In the genomic region with DNA sequence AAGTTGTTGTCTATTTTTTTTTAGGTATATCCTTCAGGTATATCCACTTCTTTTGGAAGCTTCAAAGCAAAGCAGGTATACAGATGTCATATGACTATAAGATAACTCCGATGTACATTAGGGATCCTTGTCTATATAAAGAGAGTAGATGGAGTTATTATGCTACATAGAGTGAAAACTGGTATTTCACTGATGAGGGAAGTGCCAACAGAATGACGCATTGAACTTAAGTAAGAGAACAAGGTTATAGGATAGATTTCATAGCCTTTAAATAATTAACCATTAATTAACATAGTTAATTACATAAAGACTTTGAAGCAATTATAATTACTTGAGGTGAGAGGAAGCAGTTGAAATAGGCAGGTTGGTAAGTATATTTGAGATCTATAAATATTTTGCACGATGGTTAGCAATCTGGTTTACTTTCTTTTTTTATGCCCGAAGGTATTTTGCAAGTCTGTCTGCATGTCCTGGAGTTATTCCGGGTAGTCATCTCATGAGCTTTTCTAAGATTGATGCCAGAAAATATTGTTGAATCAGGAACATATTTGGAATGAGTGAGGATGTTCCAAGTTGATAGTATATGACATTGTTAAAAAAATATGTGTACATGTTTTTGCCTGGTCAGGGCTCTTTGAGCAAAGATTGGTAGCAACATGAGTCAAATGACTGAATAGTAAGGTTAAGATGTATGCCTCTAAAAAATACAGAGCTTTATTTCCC, we compare ENCODE assay signal across 18 cellular contexts.
DNase-seq lines count a peak whose midpoint lies in the region; ATAC-seq, FAIRE-seq and TF ChIP-seq lines count a peak whose summit lies in the region.
"Had no signal": no experiment of that assay in that cellular context is flagged by ENCODE, and none has a peak within 500 bp of the region (broad histone marks: within the 10 kb centered on the region; RNA-seq: fewer than 3 reads in every experiment).

No MANE protein-coding gene starts in this region.

- peaks cover 9% of the 10 kb centered on the region; the same call in 1 of the 2 replicates for H3K4me1 ChIP-seq in PC-3 (ENCODE audit: insufficient read depth, low read length)
- H3K4me1 ChIP-seq: gastroesophageal sphincter had no signal

- no peaks in the 10 kb centered on the region for H3K79me2 ChIP-seq in PC-3 (ENCODE audit: low read length)

- BruUV-seq in PC-3 (replicated peaks; lab: Mats Ljungman, UMichigan), result no TSS peak

- POLR2A ChIA-PET in PC-3 (lab: Charles Lee; ENCODE audit: unreplicated experiment), result no interaction called here

- TF ChIP-seq CTCF in PC-3 (conservative IDR thresholded peaks at IDR 0.05; ENCODE audit: low read depth, low read length) (no peak), omental fat pad (IDR thresholded peaks at IDR 0.05) (no peak)

- CTCF ChIA-PET in PC-3 (lab: Charles Lee), result no interaction called here

- peak overlapping the region; percentile 63 for H3K4me3 ChIP-seq in PC-3 (ENCODE audit: low read length)
- H3K4me3 ChIP-seq: gastroesophageal sphincter, skin epidermis had no signal

- no peaks in the 10 kb centered on the region for H3K9me3 ChIP-seq in PC-3 (ENCODE audit: low read length)
- H3K9me3 ChIP-seq: gastroesophageal sphincter had no signal

- no peak overlapping the region for H3K9ac ChIP-seq in PC-3 (ENCODE audit: low read length)

- FAIRE-seq in endometrium (lab: Jason Lieb, UNC), result peak; percentile 57
- FAIRE-seq: islet of Langerhans had no signal

- H3K27me3 ChIP-seq in PC-3 (ENCODE audit: low read length), result no peaks in the 10 kb centered on the region
- H3K27me3 ChIP-seq: gastroesophageal sphincter had no signal

- H3F3A ChIP-seq in PC-3 (ENCODE audit: low read length, unreplicated experiment), result no peaks in the 10 kb centered on the region

- H3K4me2 ChIP-seq in PC-3 (ENCODE audit: low read length), result peak overlapping the region; percentile 82

- ATAC-seq in PC-3 (peak; percentile 57), omental fat pad (ENCODE audit: low FRiP score) (peak; percentile 57), GM19324 (IDR thresholded peaks at IDR 0.05; ENCODE audit: low FRiP score, unreplicated experiment) (no peak)
- ATAC-seq: activated T-cell treated with anti-CD3 and anti-CD28 coated beads, Interleukin-2, amount 50 U/mL, for 72 hours; gastroesophageal sphincter; stimulated activated memory B cell treated with anti-CD40 and anti-IgM and Interleukin-4, amounts not matched to agents 10 μg/mL and 1 μg/mL and 100 μg/mL, for 72 hours had no signal

- H3K27ac ChIP-seq in PC-3 (ENCODE audit: low read length), result no peak overlapping the region
- H3K27ac ChIP-seq: gastroesophageal sphincter, skin epidermis had no signal

- intact Hi-C loops in PC-3 (cut with micrococcal nuclease), result no loop called here

- no peaks in the 10 kb centered on the region for H3K36me3 ChIP-seq in PC-3 (ENCODE audit: low read depth, low read length)
- H3K36me3 ChIP-seq: gastroesophageal sphincter had no signal

- DNase-seq in ELR (ENCODE audit: low read depth) (peak; percentile 1), PC-3 (peak; percentile 57), omental fat pad (ENCODE audit: low spot score) (no peak), SHP77 (lab: John Stamatoyannopoulos, UW) (no peak), iPS-NIHi7 (ENCODE audit: extremely low spot score) (no peak)
- DNase-seq in activated effector memory CD4-positive, alpha-beta T cell treated with anti-CD3 and anti-CD28 coated beads, Interleukin-2, amount 50 U/mL, for 16 hours, result no peak
- DNase-seq: activated T-cell treated with anti-CD3 and anti-CD28 coated beads, Interleukin-2, amount 50 U/mL, for 72 hours; amygdala; NCI-H1092 treated with DMSO at 0.1 percent for 48 hours; NK-92 treated with Interleukin-12 subunit alpha and Interleukin-12 subunit beta, amount 100 ng/mL, for 24 hours; SIG-M5; T-helper 9 cell had no signal

- peak overlapping the region; percentile 63 for H2AFZ ChIP-seq in PC-3 (ENCODE audit: low read length)

- H4K20me1 ChIP-seq in PC-3 (ENCODE audit: low read length), result no peaks in the 10 kb centered on the region

- no peaks in the 10 kb centered on the region for H3K9me2 ChIP-seq in PC-3 (replicated peaks; ENCODE audit: low read length)

Comparison
In these comparisons a context has a peak if more than half of its experiments do, and no peak if none do; other contexts are left out.
1. DNase-seq: peak in ELR (single experiment) and PC-3 (single experiment); none in omental fat pad (single experiment), activated effector memory CD4-positive, alpha-beta T cell treated with anti-CD3 and anti-CD28 coated beads, Interleukin-2, amount 50 U/mL, for 16 hours (single experiment), SHP77 (0 of 2) and iPS-NIHi7 (single experiment).